1 cellular context compared by ENCODE assay signal in genomic region chr16:18789850-18790706, GRCh38.
A peak's percentile ranks its signal among the peaks of the same experiment; 100 is the strongest.
TF ChIP-seq lines count a peak whose summit lies in the region.

Gene RPS15A (minus strand): TSS chr16:18790334. CDS start chr16:18789113, 1,221 bp downstream.

TF ChIP-seq in K562, 482 proteins besides CTCF, POLR2A, EP300 and RAD21 (continued from another document and continues in another):
- TF ChIP-seq ZBTB34 (CRISPR knock-in tag; IDR thresholded peaks at IDR 0.05): no peak
- no peak for TF ChIP-seq FOXA3 (CRISPR knock-in tag; conservative IDR thresholded peaks at IDR 0.05 in 1 of 2, IDR thresholded peaks at IDR 0.05 in 1 of 2)
- peak; percentile 93 for TF ChIP-seq TAF1 (IDR thresholded peaks at IDR 0.05; ENCODE audit: control insufficient read depth, extremely low read depth, insufficient read depth, low read length, severe bottlenecking)
- TF ChIP-seq ZNF146 (CRISPR knock-in tag; IDR thresholded peaks at IDR 0.05; ENCODE audit: unreplicated experiment): no peak
- TF ChIP-seq MCM2 (IDR thresholded peaks at IDR 0.05; ENCODE audit: low read depth): no peak
- peak in 1 of 2 experiments; percentile 91; a peak in 2 of 4 replicates for TF ChIP-seq HDAC1 (IDR thresholded peaks at IDR 0.05)
- TF ChIP-seq MGA (IDR thresholded peaks at IDR 0.05): no peak
- no peak for TF ChIP-seq ERF (CRISPR knock-in tag; IDR thresholded peaks at IDR 0.05)
- peak; percentile 47; the same call in 1 of the 2 replicates for TF ChIP-seq GMEB1 (CRISPR knock-in tag; IDR thresholded peaks at IDR 0.05)
- TF ChIP-seq KAT7 (CRISPR knock-in tag; IDR thresholded peaks at IDR 0.05; ENCODE audit: borderline replicate concordance): peak; percentile 89; the same call in 1 of the 2 replicates
- peak; percentile 83 to 85 for TF ChIP-seq MAZ (CRISPR knock-in tag; conservative IDR thresholded peaks at IDR 0.05 in 1 of 2, IDR thresholded peaks at IDR 0.05 in 1 of 2)
- TF ChIP-seq TOE1 (IDR thresholded peaks at IDR 0.05; ENCODE audit: borderline replicate concordance): peak; percentile 82
- no peak for TF ChIP-seq TOE1 (CRISPR knock-in tag; IDR thresholded peaks at IDR 0.05; ENCODE audit: borderline replicate concordance, low read depth)
- TF ChIP-seq MTF1 (CRISPR knock-in tag; IDR thresholded peaks at IDR 0.05; ENCODE audit: borderline replicate concordance): no peak
- no peak for TF ChIP-seq MED1 (CRISPR knock-in tag; IDR thresholded peaks at IDR 0.05; ENCODE audit: borderline replicate concordance)
- TF ChIP-seq FOS (IDR thresholded peaks at IDR 0.05; ENCODE audit: extremely low read depth, insufficient read length): no peak
- TF ChIP-seq PTRF (tag; IDR thresholded peaks at IDR 0.05): no peak
- no peak for TF ChIP-seq SMAD3 (CRISPR knock-in tag; conservative IDR thresholded peaks at IDR 0.05)
- TF ChIP-seq SIN3B (IDR thresholded peaks at IDR 0.05; ENCODE audit: low read depth): no peak; the same call in 1 of the 2 replicates
- TF ChIP-seq TEAD2 (tag; IDR thresholded peaks at IDR 0.05): no peak
- TF ChIP-seq FOXP4 (CRISPR knock-in tag; IDR thresholded peaks at IDR 0.05; ENCODE audit: borderline replicate concordance): no peak
- no peak for TF ChIP-seq KLF13 (tag; IDR thresholded peaks at IDR 0.05; ENCODE audit: borderline replicate concordance, low read depth)
- peak; percentile 57; the same call in 1 of the 2 replicates for TF ChIP-seq CREB3L1 (IDR thresholded peaks at IDR 0.05; ENCODE audit: borderline replicate concordance, low read depth)
- TF ChIP-seq RUNX1 (IDR thresholded peaks at IDR 0.05; ENCODE audit: low read depth): no peak
- TF ChIP-seq CEBPB (tag; IDR thresholded peaks at IDR 0.05): no peak
- no peak for TF ChIP-seq MYNN (IDR thresholded peaks at IDR 0.05)
- TF ChIP-seq MYNN (CRISPR knock-in tag; IDR thresholded peaks at IDR 0.05): no peak
- 0 out of 2 replicates have a peak, but pooled peaks have one; percentile 38 for TF ChIP-seq ATF6 (CRISPR knock-in tag; IDR thresholded peaks at IDR 0.05)
- peak; percentile 91 to 92 for TF ChIP-seq FOXK2 (conservative IDR thresholded peaks at IDR 0.05 in 1 of 2, IDR thresholded peaks at IDR 0.05 in 1 of 2; ENCODE audit: low read depth in 2 of 2)
- TF ChIP-seq PPARD (CRISPR knock-in tag; IDR thresholded peaks at IDR 0.05): no peak
- TF ChIP-seq HDGF (IDR thresholded peaks at IDR 0.05): no peak
- TF ChIP-seq MAFK (IDR thresholded peaks at IDR 0.05; ENCODE audit: low read length): no peak
- no peak for TF ChIP-seq SRSF3 (IDR thresholded peaks at IDR 0.05; ENCODE audit: insufficient read depth, low read length)
- no peak for TF ChIP-seq HEY1 (CRISPR knock-in tag; IDR thresholded peaks at IDR 0.05; ENCODE audit: borderline replicate concordance)
- TF ChIP-seq RBM15 (IDR thresholded peaks at IDR 0.05; ENCODE audit: insufficient read depth, low read length): no peak
- no peak for TF ChIP-seq PHTF2 (CRISPR knock-in tag; IDR thresholded peaks at IDR 0.05)
- peak; percentile 89 for TF ChIP-seq POLR2AphosphoS2 (IDR thresholded peaks at IDR 0.05; ENCODE audit: low read length)
